ENCODE assay signal across 8 cellular contexts in the genomic region with DNA sequence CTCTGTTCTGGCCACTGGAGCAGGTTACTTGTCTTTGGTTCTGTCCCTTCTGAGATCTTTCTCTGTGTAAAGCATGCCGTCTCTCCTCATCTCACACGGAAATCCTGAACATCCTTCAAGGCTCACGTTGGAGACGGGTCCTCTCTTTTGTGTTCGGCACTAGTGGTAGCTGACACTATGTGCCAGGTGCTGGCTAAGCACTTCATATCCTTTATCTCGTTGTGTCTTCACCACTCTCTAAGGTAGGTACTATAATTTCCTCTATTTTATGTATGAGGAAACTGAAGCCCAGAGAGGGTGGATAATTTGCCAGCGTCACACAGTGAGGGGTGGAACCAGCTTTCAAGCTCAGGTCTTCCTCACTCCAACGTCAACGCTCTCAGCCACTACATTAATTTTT. TPM values are rescaled to one million over a fixed set of nuclear protein-coding genes. Genes with fewer than 3 reads are reported as not detected.
A peak's percentile ranks its signal among the peaks of the same experiment; 100 is the strongest.
DNase-seq lines count a peak whose midpoint lies in the region; ATAC-seq and TF ChIP-seq lines count a peak whose summit lies in the region.

No MANE protein-coding gene starts in this region.

- 46% methylated on average over 9 of the region's 9 CpGs for WGBS in esophagus muscularis mucosa

- peak overlapping the region; percentile 79 for H3K4me3 ChIP-seq in RWPE2 (ENCODE audit: severe bottlenecking)
- peak overlapping the region; percentile 77 to 93 (median 87) for H3K4me3 ChIP-seq in esophagus muscularis mucosa
- H3K4me3 ChIP-seq in skin epidermis = peak overlapping the region in 5 of 7 experiments; percentile 73 to 89 (median 82)

- no peak for ATAC-seq in RWPE2 (ENCODE audit: low read depth)

- H3K4me1 ChIP-seq in RWPE2 (ENCODE audit: insufficient read depth, poor library complexity, severe bottlenecking) = peaks cover 7% of the 10 kb centered on the region
- peaks cover 39 to 68% (median 60%) of the 10 kb centered on the region in 4 donors for H3K4me1 ChIP-seq in esophagus muscularis mucosa

- TF ChIP-seq CTCF in RWPE2 (IDR thresholded peaks at IDR 0.05; ENCODE audit: poor library complexity, severe bottlenecking) (no peak), esophagus muscularis mucosa (IDR thresholded peaks at IDR 0.05) (no peak)

- H3K27ac ChIP-seq in RWPE2 (ENCODE audit: poor library complexity, severe bottlenecking) (peak overlapping the region; percentile 66), esophagus muscularis mucosa (replicated peaks in 1 of 4) (peak overlapping the region; percentile 84 to 91 (median 88)), skin epidermis (peak overlapping the region in 19 of 21 experiments; percentile 16 to 95 (median 90))

- no peak for TF ChIP-seq EP300 in esophagus muscularis mucosa (IDR thresholded peaks at IDR 0.05)

- peaks cover 21% of the 10 kb centered on the region for H3K36me3 ChIP-seq in RWPE2 (ENCODE audit: low read depth)
- peaks cover 6 to 18% (median 15%) of the 10 kb centered on the region in 4 donors for H3K36me3 ChIP-seq in esophagus muscularis mucosa

- peak; percentile 26 for DNase-seq in NCI-H82 (lab: John Stamatoyannopoulos, UW)
- DNase-seq in NCI-H82 treated with DMSO at 0.1 percent for 48 hours (lab: John Stamatoyannopoulos, UW; ENCODE audit: unreplicated experiment) = no peak
- DNase-seq in RWPE2 (ENCODE audit: low spot score) = no peak
- DNase-seq in esophagus muscularis mucosa (ENCODE audit: extremely low spot score) = no peak
- DNase-seq in SIG-M5 treated with dmso at 0.1 percent for 504 hours (lab: John Stamatoyannopoulos, UW; ENCODE audit: unreplicated experiment) = no peak
- no peak for DNase-seq in dedifferentiated amniotic fluid mesenchymal stem cell (ENCODE audit: extremely low spot score)
- no peak for DNase-seq in retina

- no peaks in the 10 kb centered on the region for H3K27me3 ChIP-seq in RWPE2 (ENCODE audit: insufficient read depth, poor library complexity, severe bottlenecking)
- H3K27me3 ChIP-seq in esophagus muscularis mucosa = no peaks in the 10 kb centered on the region

- no peak for TF ChIP-seq POLR2A in esophagus muscularis mucosa (IDR thresholded peaks at IDR 0.05; ENCODE audit: low read depth)

- intact Hi-C loops in esophagus muscularis mucosa (cut with DNase I) = no loop called here

- H3K9me3 ChIP-seq in RWPE2 (ENCODE audit: severe bottlenecking) = no peaks in the 10 kb centered on the region
- H3K9me3 ChIP-seq in esophagus muscularis mucosa = no peaks in the 10 kb centered on the region

RNA-seq across cellular contexts. Expression of a gene that starts 1.2 kb away (rescaled TPM):
- total RNA-seq in esophagus muscularis mucosa = 10 to 100 TPM; 19.5 to 32.8 (median 21.9) TPM

RNA-seq across cellular contexts. Expression of a gene that starts 1.5 kb away (rescaled TPM):
- 10 to 100 TPM; 12.1 to 23.3 (median 16.4) TPM for total RNA-seq in esophagus muscularis mucosa

RNA-seq across cellular contexts. Expression of a gene that starts 12.8 kb away (rescaled TPM):
- under 1 TPM in 2 of 4 donors, not detected in 2; 0.19 to 0.42 TPM for total RNA-seq in esophagus muscularis mucosa
